16 cellular contexts compared by ENCODE assay signal in the genomic region with DNA sequence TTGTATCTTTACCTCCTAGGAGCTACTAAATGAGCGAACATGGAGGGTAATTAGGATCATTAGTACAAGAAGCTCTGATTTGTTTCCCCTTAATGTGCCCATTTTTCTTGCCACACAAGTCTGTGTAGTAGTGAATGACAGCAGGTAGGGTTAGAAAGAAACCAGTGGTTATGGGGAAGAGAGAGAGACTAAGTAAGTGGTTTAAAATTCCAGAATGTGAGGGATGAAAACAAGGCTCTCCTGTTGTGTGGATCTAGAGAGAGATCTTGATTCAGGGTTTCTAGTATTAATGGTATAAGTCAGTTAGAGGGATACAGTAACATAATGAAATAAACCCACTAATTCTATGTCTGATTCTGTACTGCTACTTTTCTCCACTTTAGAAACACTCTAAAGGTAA. TPM values are rescaled to one million over a fixed set of nuclear protein-coding genes. Genes with fewer than 3 reads are reported as not detected.
DNase-seq lines count a peak whose midpoint lies in the region; ATAC-seq and TF ChIP-seq lines count a peak whose summit lies in the region.
"Had no signal": no experiment of that assay in that cellular context is flagged by ENCODE, and none has a peak within 500 bp of the region (broad histone marks: within the 10 kb centered on the region; RNA-seq: fewer than 3 reads in every experiment).

No MANE protein-coding gene starts in this region.

- CTCF ChIA-PET in CD4-positive, alpha-beta T cell (lab: Charles Lee): no interaction called here
- CTCF ChIA-PET in CD8-positive, alpha-beta T cell (lab: Charles Lee): no interaction called here
- CTCF ChIA-PET in WTC11 (lab: Charles Lee): no interaction called here

- H3K36me3 ChIP-seq in CD8-positive, alpha-beta T cell (ENCODE audit: insufficient read depth, low read length): no peaks in the 10 kb centered on the region

- no peak for ATAC-seq in CD4-positive, alpha-beta T cell (ENCODE audit: poor library complexity)
- no peak for ATAC-seq in CD8-positive, alpha-beta T cell
- ATAC-seq in WTC11 (no peak), GM19467 (IDR thresholded peaks at IDR 0.05; ENCODE audit: unreplicated experiment) (no peak)

- no peaks in the 10 kb centered on the region for H3K27me3 Mint-ChIP-seq in CD4-positive, alpha-beta T cell
- no peaks in the 10 kb centered on the region for H3K27me3 Mint-ChIP-seq in CD8-positive, alpha-beta T cell (ENCODE audit: low read depth)
- H3K27me3 Mint-ChIP-seq in WTC11 (ENCODE audit: low read depth) (no peaks in the 10 kb centered on the region), neural crest cell (ENCODE audit: low read depth) (no peaks in the 10 kb centered on the region)
- H3K27me3 Mint-ChIP-seq: CD8-positive, alpha-beta memory T cell had no signal

- DNase-seq in CD4-positive, alpha-beta T cell: no peak
- no peak for DNase-seq in CD8-positive, alpha-beta T cell
- DNase-seq in WTC11 (ENCODE audit: low spot score): no peak
- DNase-seq in neural crest cell (ENCODE audit: low read depth, low spot score): no peak
- no peak for DNase-seq in AG08395 (ENCODE audit: low spot score)
- no peak for DNase-seq in DMS153 (lab: John Stamatoyannopoulos, UW)
- DNase-seq: ACHN; CD8-positive, alpha-beta memory T cell; COR-L47; DMS 273 treated with DMSO at 0.1 percent for 48 hours; DMS79; GDM1; H9 had no signal

- H3K9me3 Mint-ChIP-seq in CD4-positive, alpha-beta T cell: no peaks in the 10 kb centered on the region
- no peaks in the 10 kb centered on the region for H3K9me3 Mint-ChIP-seq in CD8-positive, alpha-beta T cell
- H3K9me3 Mint-ChIP-seq in WTC11 (no peaks in the 10 kb centered on the region), neural crest cell (no peaks in the 10 kb centered on the region)
- H3K9me3 Mint-ChIP-seq: CD8-positive, alpha-beta memory T cell; H9 had no signal

- no peak overlapping the region for H3K4me3 Mint-ChIP-seq in CD4-positive, alpha-beta T cell
- H3K4me3 Mint-ChIP-seq in CD8-positive, alpha-beta T cell: no peak overlapping the region
- H3K4me3 Mint-ChIP-seq in WTC11 (no peak overlapping the region), neural crest cell (peak overlapping the region; percentile 24)
- H3K4me3 Mint-ChIP-seq: CD8-positive, alpha-beta memory T cell; H9 had no signal

- no peak for TF ChIP-seq CTCF in CD4-positive, alpha-beta T cell (IDR thresholded peaks at IDR 0.05)
- no peak for TF ChIP-seq CTCF in CD8-positive, alpha-beta T cell (IDR thresholded peaks at IDR 0.05)
- TF ChIP-seq CTCF in WTC11 (IDR thresholded peaks at IDR 0.05): no peak
- no peak for TF ChIP-seq CTCF in neural crest cell (conservative IDR thresholded peaks at IDR 0.05)

- peaks cover 55% of the 10 kb centered on the region for H3K4me1 Mint-ChIP-seq in CD4-positive, alpha-beta T cell (ENCODE audit: low read depth)
- peaks cover 52% of the 10 kb centered on the region for H3K4me1 Mint-ChIP-seq in CD8-positive, alpha-beta T cell (ENCODE audit: low read depth)
- H3K4me1 Mint-ChIP-seq in WTC11 (peaks cover 40% of the 10 kb centered on the region), neural crest cell (peaks cover 46% of the 10 kb centered on the region)

- H3K27ac Mint-ChIP-seq in CD4-positive, alpha-beta T cell: peak overlapping the region; percentile 25
- H3K27ac Mint-ChIP-seq in CD8-positive, alpha-beta T cell: peak overlapping the region; percentile 24
- H3K27ac Mint-ChIP-seq in WTC11 (peak overlapping the region; percentile 77; the same call in 1 of the 2 replicates), neural crest cell (ENCODE audit: unreplicated experiment) (peak overlapping the region; percentile 73)

- no peak overlapping the region for H3K4me3 ChIP-seq in CD8-positive, alpha-beta T cell (ENCODE audit: low read depth, low read length)

- POLR2A ChIA-PET in CD4-positive, alpha-beta T cell (lab: Charles Lee): no interaction called here
- POLR2A ChIA-PET in CD8-positive, alpha-beta T cell (lab: Charles Lee): no interaction called here
- POLR2A ChIA-PET in WTC11 (lab: Charles Lee): no interaction called here

- H3K27ac ChIP-seq in CD4-positive, alpha-beta T cell (ENCODE audit: low read depth, low read length): no peak overlapping the region
- H3K27ac ChIP-seq in CD8-positive, alpha-beta T cell (ENCODE audit: low read depth, low read length): no peak overlapping the region
- H3K27ac ChIP-seq: C4-2B, HL-60 had no signal

- H3K9me3 ChIP-seq in CD4-positive, alpha-beta T cell (ENCODE audit: control insufficient read depth, low read length): no peaks in the 10 kb centered on the region
- no peaks in the 10 kb centered on the region for H3K9me3 ChIP-seq in CD8-positive, alpha-beta T cell (ENCODE audit: low read length)

- H3K4me1 ChIP-seq in CD8-positive, alpha-beta T cell (ENCODE audit: insufficient read depth, low read length): peaks cover 18% of the 10 kb centered on the region

- H3K36me3 Mint-ChIP-seq in CD4-positive, alpha-beta T cell (ENCODE audit: low read depth): peaks cover 19% of the 10 kb centered on the region
- H3K36me3 Mint-ChIP-seq in CD8-positive, alpha-beta T cell: peaks cover 34% of the 10 kb centered on the region
- peaks cover 4% of the 10 kb centered on the region; the same call in 1 of the 2 replicates for H3K36me3 Mint-ChIP-seq in WTC11
- peaks cover 9% of the 10 kb centered on the region for H3K36me3 Mint-ChIP-seq in neural crest cell (ENCODE audit: low read depth)

- no peaks in the 10 kb centered on the region for H3K27me3 ChIP-seq in CD4-positive, alpha-beta T cell (ENCODE audit: control insufficient read depth, insufficient read depth, low read length)
- no peaks in the 10 kb centered on the region for H3K27me3 ChIP-seq in CD8-positive, alpha-beta T cell (ENCODE audit: insufficient read depth, low read length)

- intact Hi-C loops in CD4-positive, alpha-beta T cell (cut with DNase I, micrococcal nuclease): loop anchor here in 1 of 2 experiments (5.0 kb wide), 1 partner anchor 35 kb away; no protein-coding TSS in a partner anchor
- intact Hi-C loops in CD8-positive, alpha-beta T cell (cut with DNase I, micrococcal nuclease): loop anchor here in 1 of 2 experiments (5.0 kb wide), 1 partner anchor 295 kb away; no protein-coding TSS in a partner anchor

TF ChIP-seq in WTC11, 78 proteins besides CTCF, POLR2A, EP300 and RAD21:
- TF ChIP-seq, protein P1, sequence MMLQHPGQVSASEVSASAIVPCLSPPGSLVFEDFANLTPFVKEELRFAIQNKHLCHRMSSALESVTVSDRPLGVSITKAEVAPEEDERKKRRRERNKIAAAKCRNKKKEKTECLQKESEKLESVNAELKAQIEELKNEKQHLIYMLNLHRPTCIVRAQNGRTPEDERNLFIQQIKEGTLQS (CRISPR knock-in tag; conservative IDR thresholded peaks at IDR 0.05): no peak
- no peak for TF ChIP-seq ZNF416 (CRISPR knock-in tag; IDR thresholded peaks at IDR 0.05)
- no peak for TF ChIP-seq ETV6 (CRISPR knock-in tag; IDR thresholded peaks at IDR 0.05)
- no peak for TF ChIP-seq CBFB (CRISPR knock-in tag; IDR thresholded peaks at IDR 0.05; ENCODE audit: low read depth)
- TF ChIP-seq, protein P2, sequence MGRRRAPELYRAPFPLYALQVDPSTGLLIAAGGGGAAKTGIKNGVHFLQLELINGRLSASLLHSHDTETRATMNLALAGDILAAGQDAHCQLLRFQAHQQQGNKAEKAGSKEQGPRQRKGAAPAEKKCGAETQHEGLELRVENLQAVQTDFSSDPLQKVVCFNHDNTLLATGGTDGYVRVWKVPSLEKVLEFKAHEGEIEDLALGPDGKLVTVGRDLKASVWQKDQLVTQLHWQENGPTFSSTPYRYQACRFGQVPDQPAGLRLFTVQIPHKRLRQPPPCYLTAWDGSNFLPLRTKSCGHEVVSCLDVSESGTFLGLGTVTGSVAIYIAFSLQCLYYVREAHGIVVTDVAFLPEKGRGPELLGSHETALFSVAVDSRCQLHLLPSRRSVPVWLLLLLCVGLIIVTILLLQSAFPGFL (CRISPR knock-in tag; IDR thresholded peaks at IDR 0.05; ENCODE audit: borderline replicate concordance): no peak

RNA-seq across cellular contexts. Expression of a gene that starts 22.7 kb away (rescaled TPM):
- 10 to 100 TPM; 21.0 to 22.5 TPM for total RNA-seq in CD4-positive, alpha-beta T cell
- 10 to 100 TPM; 18.6 to 19.6 TPM for total RNA-seq in CD8-positive, alpha-beta T cell
- total RNA-seq in WTC11 (2021): 9.9 to 13.2 TPM (median 9.9 TPM) in 3 replicates
- 10.7 and 12.4 TPM in 2 replicates for total RNA-seq in neural crest cell

Comparison
In these comparisons a context has a peak if more than half of its experiments do, and no peak if none do; other contexts are left out.
1. H3K27ac Mint-ChIP-seq: peak in every context shown above with its lines; median percentile 77 in WTC11; 73 in neural crest cell; 25 in CD4-positive, alpha-beta T cell; 24 in CD8-positive, alpha-beta T cell.